In genomic region chr3:57397175-57398026, GRCh38 we compare ENCODE assay signal across 8 cellular contexts.
DNase-seq lines count a peak whose midpoint lies in the region; ATAC-seq and TF ChIP-seq lines count a peak whose summit lies in the region.

No MANE protein-coding gene starts in this region.

- ATAC-seq in GM21381 (IDR thresholded peaks at IDR 0.05; ENCODE audit: unreplicated experiment) (peak; percentile 96), right cardiac atrium (peak; percentile 60 to 74)

- peak; percentile 66 for DNase-seq in ELF-1 (ENCODE audit: low read depth, low spot score)
- DNase-seq in HL-60 (ENCODE audit: low read depth in 1 of 2, low spot score in 1 of 2) = peak; percentile 5 to 72
- peak; percentile 67 for DNase-seq in SKM-1 (lab: John Stamatoyannopoulos, UW; ENCODE audit: unreplicated experiment)
- DNase-seq in activated naive CD4-positive, alpha-beta T cell treated with anti-CD3 and anti-CD28 coated beads, Interleukin-2, amount 50 U/mL, for 16 hours = peak; percentile 61
- DNase-seq in right cardiac atrium = peak in 2 of 3 donors; percentile 17 to 31
- DNase-seq in stimulated activated CD4-positive, alpha-beta T cell treated with anti-CD3 and anti-CD28 coated beads, Interleukin-15, amount 100 ng/mL, for 1 hour (ENCODE audit: low read depth in 1 of 2, low spot score in 1 of 2) = peak; percentile 8 to 13
- no peak for DNase-seq in NCI-H1105 treated with DMSO at 0.1 percent for 48 hours (lab: John Stamatoyannopoulos, UW)

- H3K4me3 ChIP-seq in HL-60 (replicated peaks; ENCODE audit: insufficient read depth, low read length) = no peak overlapping the region
- peak overlapping the region; percentile 10 for H3K4me3 ChIP-seq in right cardiac atrium (ENCODE audit: low read length)

- TF ChIP-seq CTCF in HL-60 (IDR thresholded peaks at IDR 0.05; ENCODE audit: insufficient read depth, low read length) = peak; percentile 91

- WGBS in right cardiac atrium = 14% methylated on average over 3 of the region's 3 CpGs

- no peaks in the 10 kb centered on the region for H3K27me3 ChIP-seq in HL-60 (ENCODE audit: insufficient read depth, poor library complexity, severe bottlenecking)
- H3K27me3 ChIP-seq in right cardiac atrium (ENCODE audit: control insufficient read depth, insufficient read depth) = no peaks in the 10 kb centered on the region

- no peaks in the 10 kb centered on the region for H3K9me3 ChIP-seq in right cardiac atrium (ENCODE audit: control insufficient read depth, low read length)

- 0 out of 2 replicates have a peak overlapping the region, but pooled peaks have one; percentile 3 for H3K27ac ChIP-seq in HL-60 (replicated peaks)
- H3K27ac ChIP-seq in right cardiac atrium (ENCODE audit: low read length) = no peak overlapping the region

- no peaks in the 10 kb centered on the region for H3K4me1 ChIP-seq in right cardiac atrium (ENCODE audit: control insufficient read depth, insufficient read depth, low read length)

- intact Hi-C loops in right cardiac atrium (cut with DNase I) = no loop called here
